In the genomic region with DNA sequence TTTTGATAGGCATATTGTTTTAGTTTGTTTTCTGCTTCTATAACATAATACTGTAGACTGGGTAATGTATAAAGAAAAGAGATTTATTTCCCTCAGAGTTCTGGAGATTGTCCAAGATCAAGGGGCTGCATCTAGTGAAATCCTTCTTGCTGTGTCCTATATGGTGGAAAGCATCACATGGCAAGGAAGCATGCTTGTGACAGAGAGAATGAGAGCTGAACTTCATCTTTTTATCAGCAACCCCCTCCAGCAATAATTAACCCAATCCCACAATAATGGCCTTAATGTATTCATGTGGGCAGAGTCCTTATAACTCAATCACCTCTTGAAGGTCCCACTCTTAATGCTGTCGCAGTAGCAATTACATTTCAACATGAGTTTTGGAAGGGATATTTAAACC, we compare ENCODE assay signal across 24 cellular contexts.
DNase-seq lines count a peak whose midpoint lies in the region; ATAC-seq and TF ChIP-seq lines count a peak whose summit lies in the region.
"Had no signal": no experiment of that assay in that cellular context is flagged by ENCODE, and none has a peak within 500 bp of the region (broad histone marks: within the 10 kb centered on the region; RNA-seq: fewer than 3 reads in every experiment).

No MANE protein-coding gene starts in this region.

- peaks cover 3% of the 10 kb centered on the region for H3K27me3 Mint-ChIP-seq in nephron progenitor cell (ENCODE audit: low read depth, poor library complexity)
- H3K27me3 Mint-ChIP-seq: CD4-positive, alpha-beta memory T cell; CD4-positive, CD25-positive, alpha-beta regulatory T cell; CD8-positive, alpha-beta memory T cell had no signal

- no peaks in the 10 kb centered on the region for H3K9me2 ChIP-seq in SK-N-SH

- DNase-seq in SK-N-SH (peak; percentile 26), left kidney (ENCODE audit: low read depth, low spot score) (peak; percentile 19), nephron progenitor cell (no peak)
- no peak for DNase-seq in stimulated activated CD4-positive, alpha-beta T cell treated with anti-CD3 and anti-CD28 coated beads, Interleukin-15, amount 100 ng/mL, for 24 hours
- DNase-seq: 8988T; ACHN; BE2C; C1 segment of cervical spinal cord; CD4-positive, alpha-beta memory T cell; CD4-positive, CD25-positive, alpha-beta regulatory T cell; CD8-positive, alpha-beta memory T cell; COR-L47; DMS 273 treated with DMSO at 0.1 percent for 48 hours; DMS153; DMS53; DMS79; DND-41; EL; GDM1 had no signal

- H3K4me3 ChIP-seq in SK-N-SH (ENCODE audit: low read depth in 2 of 2, low read length in 1 of 2): no peak overlapping the region
- H3K4me3 ChIP-seq: BLaER1, GM12878 had no signal

- no peaks in the 10 kb centered on the region for H3F3A ChIP-seq in SK-N-SH (replicated peaks; ENCODE audit: insufficient read depth)

- TF ChIP-seq CTCF in SK-N-SH (IDR thresholded peaks at IDR 0.05): no peak
- TF ChIP-seq CTCF in nephron progenitor cell (IDR thresholded peaks at IDR 0.05): no peak

- no peaks in the 10 kb centered on the region for H3K9me3 ChIP-seq in SK-N-SH
- H3K9me3 ChIP-seq: BE2C, BLaER1 had no signal

- no peak overlapping the region for H3K4me2 ChIP-seq in SK-N-SH
- H3K4me2 ChIP-seq: BLaER1 had no signal

- H3K4me1 Mint-ChIP-seq in nephron progenitor cell: no peaks in the 10 kb centered on the region
- H3K4me1 Mint-ChIP-seq: CD14-positive monocyte; CD4-positive, alpha-beta memory T cell; CD4-positive, CD25-positive, alpha-beta regulatory T cell; CD8-positive, alpha-beta memory T cell had no signal

- no peak overlapping the region for H3K4me3 Mint-ChIP-seq in nephron progenitor cell
- H3K4me3 Mint-ChIP-seq: CD14-positive monocyte; CD4-positive, CD25-positive, alpha-beta regulatory T cell; CD8-positive, alpha-beta memory T cell had no signal

- no peaks in the 10 kb centered on the region for H3K27me3 ChIP-seq in SK-N-SH (ENCODE audit: insufficient read depth)
- H3K27me3 ChIP-seq: BE2C, BLaER1 had no signal

- no peaks in the 10 kb centered on the region for H3K36me3 ChIP-seq in SK-N-SH (replicated peaks in 1 of 2; ENCODE audit: control insufficient read depth in 1 of 2, insufficient read depth in 2 of 2, low read length in 1 of 2)
- H3K36me3 ChIP-seq: BE2C, BLaER1 had no signal

- no peak for ATAC-seq in SK-N-SH treated with all-trans-retinoic acid at 6 μM for 48 hours
- no peak for ATAC-seq in GM21619 (IDR thresholded peaks at IDR 0.05; ENCODE audit: unreplicated experiment)
- ATAC-seq: GM12878 had no signal

- H3K36me3 Mint-ChIP-seq in nephron progenitor cell (ENCODE audit: low read depth): peaks cover 9% of the 10 kb centered on the region
- H3K36me3 Mint-ChIP-seq: CD14-positive monocyte; CD4-positive, alpha-beta memory T cell; CD4-positive, CD25-positive, alpha-beta regulatory T cell; CD8-positive, alpha-beta memory T cell had no signal

- TF ChIP-seq EP300 in SK-N-SH (IDR thresholded peaks at IDR 0.05; ENCODE audit: borderline replicate concordance in 1 of 2, low read depth in 1 of 2, low read length in 1 of 2): peak in 1 of 2 experiments; percentile 74; a peak in 2 of 4 replicates

- H3K9me3 Mint-ChIP-seq in nephron progenitor cell: peaks cover 11% of the 10 kb centered on the region

- H3K4me1 ChIP-seq in SK-N-SH (ENCODE audit: control insufficient read depth in 1 of 2, insufficient read depth in 2 of 2, low read depth in 1 of 2, low read length in 1 of 2): no peaks in the 10 kb centered on the region; a peak in 1 of 4 replicates
- H3K4me1 ChIP-seq: BE2C, BLaER1 had no signal

- POLR2A ChIA-PET in SK-N-SH (lab: Yijun Ruan, JAX): no interaction called here

- no peak overlapping the region; a peak in 1 of 4 replicates for H3K27ac ChIP-seq in SK-N-SH (ENCODE audit: low read depth in 2 of 2, low read length in 1 of 2)
- H3K27ac ChIP-seq: BLaER1 had no signal

- H4K20me1 ChIP-seq in SK-N-SH (ENCODE audit: insufficient read depth): no peaks in the 10 kb centered on the region
- H4K20me1 ChIP-seq: BLaER1 had no signal

- CTCF ChIA-PET in SK-N-SH (lab: Yijun Ruan, JAX): interaction anchor here (0.6 to 1.1 kb wide), 2 partner anchors 10 to 185 kb away, joined by 3 read pairs; no protein-coding TSS in a partner anchor

- no peak overlapping the region for H3K9ac ChIP-seq in SK-N-SH
- H3K9ac ChIP-seq: BLaER1 had no signal

- H2AFZ ChIP-seq in SK-N-SH (ENCODE audit: low read depth): no peak overlapping the region

- H3K27ac Mint-ChIP-seq in nephron progenitor cell: peak overlapping the region; percentile 47
- H3K27ac Mint-ChIP-seq: CD14-positive monocyte; CD4-positive, alpha-beta memory T cell; CD4-positive, CD25-positive, alpha-beta regulatory T cell; CD8-positive, alpha-beta memory T cell had no signal

- WGBS in SK-N-SH (ENCODE audit: low lambda C conversion rate): 0% methylated on average over 1 of the region's 1 CpG

- H3K79me2 ChIP-seq in SK-N-SH (ENCODE audit: insufficient read depth): no peaks in the 10 kb centered on the region

- 0 out of 2 replicates have a peak, but pooled peaks have one; percentile 10 for TF ChIP-seq RAD21 in SK-N-SH (IDR thresholded peaks at IDR 0.05; ENCODE audit: low read length)

TF ChIP-seq in SK-N-SH, 30 proteins besides CTCF, POLR2A, EP300 and RAD21:
- TF ChIP-seq, protein P1, sequence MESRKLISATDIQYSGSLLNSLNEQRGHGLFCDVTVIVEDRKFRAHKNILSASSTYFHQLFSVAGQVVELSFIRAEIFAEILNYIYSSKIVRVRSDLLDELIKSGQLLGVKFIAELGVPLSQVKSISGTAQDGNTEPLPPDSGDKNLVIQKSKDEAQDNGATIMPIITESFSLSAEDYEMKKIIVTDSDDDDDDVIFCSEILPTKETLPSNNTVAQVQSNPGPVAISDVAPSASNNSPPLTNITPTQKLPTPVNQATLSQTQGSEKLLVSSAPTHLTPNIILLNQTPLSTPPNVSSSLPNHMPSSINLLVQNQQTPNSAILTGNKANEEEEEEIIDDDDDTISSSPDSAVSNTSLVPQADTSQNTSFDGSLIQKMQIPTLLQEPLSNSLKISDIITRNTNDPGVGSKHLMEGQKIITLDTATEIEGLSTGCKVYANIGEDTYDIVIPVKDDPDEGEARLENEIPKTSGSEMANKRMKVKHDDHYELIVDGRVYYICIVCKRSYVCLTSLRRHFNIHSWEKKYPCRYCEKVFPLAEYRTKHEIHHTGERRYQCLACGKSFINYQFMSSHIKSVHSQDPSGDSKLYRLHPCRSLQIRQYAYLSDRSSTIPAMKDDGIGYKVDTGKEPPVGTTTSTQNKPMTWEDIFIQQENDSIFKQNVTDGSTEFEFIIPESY (IDR thresholded peaks at IDR 0.05; ENCODE audit: borderline replicate concordance, low read depth): no peak
- TF ChIP-seq TCF12 (IDR thresholded peaks at IDR 0.05): no peak
- peak; percentile 70; the same call in 1 of the 2 replicates for TF ChIP-seq MXI1 (IDR thresholded peaks at IDR 0.05; ENCODE audit: low read depth, low read length)
- TF ChIP-seq GATA2 (CRISPR knock-in tag; IDR thresholded peaks at IDR 0.05): peak; percentile 62

TF ChIP-seq in SK-N-SH treated with all-trans-retinoic acid at 6 μM for 48 hours, 23 proteins besides CTCF, POLR2A, EP300 and RAD21 (continues in another document):
- TF ChIP-seq ARNTL (CRISPR knock-in tag; IDR thresholded peaks at IDR 0.05; ENCODE audit: borderline replicate concordance, low read depth): no peak
- TF ChIP-seq, protein P2, sequence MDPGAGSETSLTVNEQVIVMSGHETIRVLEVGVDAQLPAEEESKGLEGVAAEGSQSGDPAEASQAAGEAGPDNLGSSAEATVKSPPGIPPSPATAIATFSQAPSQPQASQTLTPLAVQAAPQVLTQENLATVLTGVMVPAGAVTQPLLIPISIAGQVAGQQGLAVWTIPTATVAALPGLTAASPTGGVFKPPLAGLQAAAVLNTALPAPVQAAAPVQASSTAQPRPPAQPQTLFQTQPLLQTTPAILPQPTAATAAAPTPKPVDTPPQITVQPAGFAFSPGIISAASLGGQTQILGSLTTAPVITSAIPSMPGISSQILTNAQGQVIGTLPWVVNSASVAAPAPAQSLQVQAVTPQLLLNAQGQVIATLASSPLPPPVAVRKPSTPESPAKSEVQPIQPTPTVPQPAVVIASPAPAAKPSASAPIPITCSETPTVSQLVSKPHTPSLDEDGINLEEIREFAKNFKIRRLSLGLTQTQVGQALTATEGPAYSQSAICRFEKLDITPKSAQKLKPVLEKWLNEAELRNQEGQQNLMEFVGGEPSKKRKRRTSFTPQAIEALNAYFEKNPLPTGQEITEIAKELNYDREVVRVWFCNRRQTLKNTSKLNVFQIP (CRISPR knock-in tag; IDR thresholded peaks at IDR 0.05; ENCODE audit: borderline replicate concordance, low read depth): no peak
- TF ChIP-seq OSR1 (CRISPR knock-in tag; IDR thresholded peaks at IDR 0.05): no peak
- no peak for TF ChIP-seq ZC3H10 (CRISPR knock-in tag; IDR thresholded peaks at IDR 0.05)
- TF ChIP-seq, protein P3, sequence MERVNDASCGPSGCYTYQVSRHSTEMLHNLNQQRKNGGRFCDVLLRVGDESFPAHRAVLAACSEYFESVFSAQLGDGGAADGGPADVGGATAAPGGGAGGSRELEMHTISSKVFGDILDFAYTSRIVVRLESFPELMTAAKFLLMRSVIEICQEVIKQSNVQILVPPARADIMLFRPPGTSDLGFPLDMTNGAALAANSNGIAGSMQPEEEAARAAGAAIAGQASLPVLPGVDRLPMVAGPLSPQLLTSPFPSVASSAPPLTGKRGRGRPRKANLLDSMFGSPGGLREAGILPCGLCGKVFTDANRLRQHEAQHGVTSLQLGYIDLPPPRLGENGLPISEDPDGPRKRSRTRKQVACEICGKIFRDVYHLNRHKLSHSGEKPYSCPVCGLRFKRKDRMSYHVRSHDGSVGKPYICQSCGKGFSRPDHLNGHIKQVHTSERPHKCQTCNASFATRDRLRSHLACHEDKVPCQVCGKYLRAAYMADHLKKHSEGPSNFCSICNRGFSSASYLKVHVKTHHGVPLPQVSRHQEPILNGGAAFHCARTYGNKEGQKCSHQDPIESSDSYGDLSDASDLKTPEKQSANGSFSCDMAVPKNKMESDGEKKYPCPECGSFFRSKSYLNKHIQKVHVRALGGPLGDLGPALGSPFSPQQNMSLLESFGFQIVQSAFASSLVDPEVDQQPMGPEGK (CRISPR knock-in tag; IDR thresholded peaks at IDR 0.05; ENCODE audit: borderline replicate concordance): no peak
- TF ChIP-seq, protein P4, sequence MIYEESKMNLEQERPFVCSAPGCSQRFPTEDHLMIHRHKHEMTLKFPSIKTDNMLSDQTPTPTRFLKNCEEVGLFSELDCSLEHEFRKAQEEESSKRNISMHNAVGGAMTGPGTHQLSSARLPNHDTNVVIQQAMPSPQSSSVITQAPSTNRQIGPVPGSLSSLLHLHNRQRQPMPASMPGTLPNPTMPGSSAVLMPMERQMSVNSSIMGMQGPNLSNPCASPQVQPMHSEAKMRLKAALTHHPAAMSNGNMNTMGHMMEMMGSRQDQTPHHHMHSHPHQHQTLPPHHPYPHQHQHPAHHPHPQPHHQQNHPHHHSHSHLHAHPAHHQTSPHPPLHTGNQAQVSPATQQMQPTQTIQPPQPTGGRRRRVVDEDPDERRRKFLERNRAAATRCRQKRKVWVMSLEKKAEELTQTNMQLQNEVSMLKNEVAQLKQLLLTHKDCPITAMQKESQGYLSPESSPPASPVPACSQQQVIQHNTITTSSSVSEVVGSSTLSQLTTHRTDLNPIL (CRISPR knock-in tag; IDR thresholded peaks at IDR 0.05; ENCODE audit: low read depth): no peak
- TF ChIP-seq BACH2 (CRISPR knock-in tag; IDR thresholded peaks at IDR 0.05; ENCODE audit: borderline replicate concordance): no peak
- no peak for TF ChIP-seq SNAI2 (CRISPR knock-in tag; IDR thresholded peaks at IDR 0.05)

Comparison
In these comparisons a context has a peak if more than half of its experiments do, and no peak if none do; other contexts are left out.
1. DNase-seq: peak in SK-N-SH (single experiment) and left kidney (single experiment); none in nephron progenitor cell (single experiment) and stimulated activated CD4-positive, alpha-beta T cell treated with anti-CD3 and anti-CD28 coated beads, Interleukin-15, amount 100 ng/mL, for 24 hours (single experiment).